ENCODE assay signal across 11 cellular contexts in the genomic region with DNA sequence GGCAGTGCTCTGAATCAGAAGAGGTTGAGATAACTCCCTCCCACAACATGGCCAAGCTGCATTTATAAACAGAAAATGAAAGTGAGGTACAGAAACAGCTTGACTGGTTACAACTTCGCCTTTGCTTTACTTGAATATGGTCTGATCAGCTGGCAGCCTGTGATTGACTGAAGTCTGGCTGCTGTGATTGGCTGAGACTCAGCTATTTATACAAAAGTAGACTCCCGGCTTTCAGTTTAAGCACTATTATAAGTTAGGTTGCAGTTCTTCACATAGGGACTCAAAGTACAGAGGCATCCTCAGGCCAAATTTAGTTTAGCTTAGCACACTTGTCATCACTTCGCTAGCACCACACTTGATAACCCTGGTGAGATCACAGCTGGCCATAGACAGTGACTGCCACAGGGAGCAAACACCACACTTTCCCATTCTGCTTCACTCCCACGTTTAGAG.
DNase-seq lines count a peak whose midpoint lies in the region; ATAC-seq and TF ChIP-seq lines count a peak whose summit lies in the region.
"Had no signal": no experiment of that assay in that cellular context is flagged by ENCODE, and none has a peak within 500 bp of the region (broad histone marks: within the 10 kb centered on the region; RNA-seq: fewer than 3 reads in every experiment).

No MANE protein-coding gene starts in this region.

- CTCF ChIA-PET in PC-9 (lab: Charles Lee): no interaction called here

- H3K36me3 Mint-ChIP-seq in endodermal cell (ENCODE audit: low read depth): peaks cover 2% of the 10 kb centered on the region

- BruUV-seq in PC-9 (replicated peaks; lab: Mats Ljungman, UMichigan): no TSS peak

- TF ChIP-seq CTCF in PC-9 (conservative IDR thresholded peaks at IDR 0.05): no peak
- TF ChIP-seq CTCF in cardiac muscle cell (IDR thresholded peaks at IDR 0.05; ENCODE audit: low read depth, low read length): no peak
- no peak for TF ChIP-seq CTCF in endodermal cell (conservative IDR thresholded peaks at IDR 0.05)
- TF ChIP-seq CTCF in tibial nerve (IDR thresholded peaks at IDR 0.05): no peak

- no peak overlapping the region for H2AFZ ChIP-seq in PC-9

- no peak overlapping the region for H3K27ac ChIP-seq in PC-9
- peak overlapping the region; percentile 96 for H3K27ac ChIP-seq in cardiac muscle cell
- H3K27ac ChIP-seq in endodermal cell (ENCODE audit: low read depth, low read length): no peak overlapping the region
- no peak overlapping the region for H3K27ac ChIP-seq in tibial nerve
- H3K27ac ChIP-seq: 22Rv1, VCaP had no signal

- no peak for TF ChIP-seq POLR2A in tibial nerve (IDR thresholded peaks at IDR 0.05)

- H4K20me1 ChIP-seq in PC-9 (ENCODE audit: insufficient read depth): no peaks in the 10 kb centered on the region

- ATAC-seq in HG02759 (IDR thresholded peaks at IDR 0.05; ENCODE audit: unreplicated experiment): peak; percentile 96

- no peaks in the 10 kb centered on the region for H3K4me1 ChIP-seq in PC-9 (replicated peaks; ENCODE audit: insufficient read depth)
- peaks cover 19% of the 10 kb centered on the region for H3K4me1 ChIP-seq in cardiac muscle cell (ENCODE audit: low read depth)
- no peaks in the 10 kb centered on the region for H3K4me1 ChIP-seq in endodermal cell (ENCODE audit: control insufficient read depth, insufficient read depth, low read length)
- H3K4me1 ChIP-seq in tibial nerve: no peaks in the 10 kb centered on the region

- H3K4me3 ChIP-seq in PC-9 (no peak overlapping the region; the same call in 1 of the 2 replicates), cardiac muscle cell (no peak overlapping the region), endodermal cell (ENCODE audit: low read length) (no peak overlapping the region), tibial nerve (no peak overlapping the region)

- peaks cover 9% of the 10 kb centered on the region; the same call in 1 of the 2 replicates for H3K9me3 ChIP-seq in PC-9 (ENCODE audit: insufficient read depth, low read depth)
- H3K9me3 ChIP-seq in cardiac muscle cell (ENCODE audit: low read depth): no peaks in the 10 kb centered on the region
- H3K9me3 ChIP-seq in endodermal cell (ENCODE audit: control insufficient read depth, low read length): peaks cover 8% of the 10 kb centered on the region
- H3K9me3 ChIP-seq in tibial nerve: no peaks in the 10 kb centered on the region

- H3K4me3 Mint-ChIP-seq in endodermal cell: no peak overlapping the region
- H3K4me3 Mint-ChIP-seq: nephron had no signal

- H3K27me3 ChIP-seq in PC-9 (ENCODE audit: insufficient read depth, low read depth): no peaks in the 10 kb centered on the region
- H3K27me3 ChIP-seq in cardiac muscle cell: no peaks in the 10 kb centered on the region
- H3K27me3 ChIP-seq in endodermal cell (ENCODE audit: control insufficient read depth, insufficient read depth, low read length, poor library complexity, severe bottlenecking): no peaks in the 10 kb centered on the region
- no peaks in the 10 kb centered on the region for H3K27me3 ChIP-seq in tibial nerve

- intact Hi-C loops in PC-9 (cut with micrococcal nuclease; ENCODE audit: unreplicated experiment): no loop called here

- peaks cover 5% of the 10 kb centered on the region for H3K4me1 Mint-ChIP-seq in endodermal cell
- H3K4me1 Mint-ChIP-seq: nephron had no signal

- H3K27ac Mint-ChIP-seq in endodermal cell: no peak overlapping the region
- H3K27ac Mint-ChIP-seq: nephron had no signal

- DNase-seq in DMS53 (lab: John Stamatoyannopoulos, UW): peak; percentile 9
- no peak for DNase-seq in DMS53 treated with DMSO at 0.1 percent for 48 hours (lab: John Stamatoyannopoulos, UW; ENCODE audit: unreplicated experiment)
- DNase-seq in PC-9: no peak
- peak; percentile 87 to 93 for DNase-seq in cardiac muscle cell (ENCODE audit: low read depth in 1 of 2, low spot score in 1 of 2)
- no peak for DNase-seq in GOT3 (lab: John Stamatoyannopoulos, UW)
- no peak for DNase-seq in endodermal cell
- DNase-seq in tibial nerve (ENCODE audit: low spot score in 2 of 2): no peak

- H3F3A ChIP-seq in PC-9 (ENCODE audit: insufficient read depth, low read depth): no peaks in the 10 kb centered on the region

- H3K79me2 ChIP-seq in PC-9 (ENCODE audit: low read depth): no peaks in the 10 kb centered on the region

- no peaks in the 10 kb centered on the region for H3K27me3 Mint-ChIP-seq in endodermal cell (ENCODE audit: insufficient read depth)

- H3K9me2 ChIP-seq in PC-9 (ENCODE audit: insufficient read depth): no peaks in the 10 kb centered on the region

- H3K36me3 ChIP-seq in PC-9 (ENCODE audit: low read depth) (no peaks in the 10 kb centered on the region), cardiac muscle cell (no peaks in the 10 kb centered on the region), endodermal cell (ENCODE audit: control insufficient read depth, insufficient read depth, low read length) (no peaks in the 10 kb centered on the region), tibial nerve (no peaks in the 10 kb centered on the region)

- peaks cover 6% of the 10 kb centered on the region for H3K9me3 Mint-ChIP-seq in endodermal cell

- peak overlapping the region; percentile 36; the same call in 1 of the 2 replicates for H3K4me2 ChIP-seq in PC-9

- POLR2A ChIA-PET in PC-9 (lab: Charles Lee; ENCODE audit: unreplicated experiment): no interaction called here

- 83 to 84% methylated on average over 4 of the region's 4 CpGs for WGBS in endodermal cell (ENCODE audit: insufficient coverage in 1 of 2, insufficient read length in 1 of 2), 2 experiments
- 47 to 57% methylated on average over 4 of the region's 4 CpGs for WGBS in tibial nerve, 2 donors

- TF ChIP-seq EP300 in tibial nerve (IDR thresholded peaks at IDR 0.05): no peak

- no peak overlapping the region for H3K9ac ChIP-seq in endodermal cell (ENCODE audit: extremely low read depth, low read length, poor library complexity, severe bottlenecking)

Comparison
In these comparisons a context has a peak if more than half of its experiments do, and no peak if none do; other contexts are left out.
1. DNase-seq: peak in DMS53 (single experiment) and cardiac muscle cell (2 of 2); none in DMS53 treated with DMSO at 0.1 percent for 48 hours (single experiment), PC-9 (0 of 2), GOT3 (single experiment), endodermal cell (single experiment) and tibial nerve (0 of 2).